In genomic region chr5:114449836-114450515, GRCh38 we compare ENCODE assay signal across 9 cellular contexts.
DNase-seq lines count a peak whose midpoint lies in the region; ATAC-seq, FAIRE-seq and TF ChIP-seq lines count a peak whose summit lies in the region.
"Had no signal": no experiment of that assay in that cellular context is flagged by ENCODE, and none has a peak within 500 bp of the region (broad histone marks: within the 10 kb centered on the region; RNA-seq: fewer than 3 reads in every experiment).

No MANE protein-coding gene starts in this region.

- peak overlapping the region; percentile 58 for H3K9ac ChIP-seq in mesenchymal stem cell (ENCODE audit: low read length)

- no peak overlapping the region for H3K18ac ChIP-seq in mesenchymal stem cell (ENCODE audit: low read depth in 1 of 2, low read length in 2 of 2)

- DNase-seq in AG08396 (ENCODE audit: low spot score), result peak; percentile 75
- peak; percentile 34 for DNase-seq in GM12892 (ENCODE audit: insufficient read length)
- peak; percentile 71 for DNase-seq in NAMALWA (ENCODE audit: low spot score)
- peak; percentile 53 for DNase-seq in UCSD-AML1 (lab: John Stamatoyannopoulos, UW; ENCODE audit: unreplicated experiment)
- peak; percentile 78 for DNase-seq in dermis blood vessel endothelial cell
- peak; percentile 87 for DNase-seq in mesenchymal stem cell
- peak; percentile 18 for DNase-seq in stimulated activated CD8-positive, alpha-beta memory T cell treated with anti-CD3 and anti-CD28 coated beads, Interleukin-7, amount 100 ng/mL, for 24 hours (ENCODE audit: low read depth)

- no peaks in the 10 kb centered on the region for H3K36me3 ChIP-seq in mesenchymal stem cell (ENCODE audit: control insufficient read depth in 1 of 2, insufficient read depth in 2 of 2, low read depth in 1 of 2, low read length in 2 of 2)

- peak; percentile 96 for FAIRE-seq in GM12892 (lab: Jason Lieb, UNC)

- no peak overlapping the region for H3K14ac ChIP-seq in mesenchymal stem cell (ENCODE audit: low read length in 2 of 2)

- peak; percentile 100 for ATAC-seq in HG02623 (IDR thresholded peaks at IDR 0.05; ENCODE audit: unreplicated experiment)

- peak overlapping the region in 1 of 2 experiments; percentile 36 for H3K4me3 ChIP-seq in mesenchymal stem cell (ENCODE audit: insufficient read depth in 1 of 2, low read depth in 1 of 2, low read length in 2 of 2)
- H3K4me3 ChIP-seq: SK-N-MC had no signal

- H2BK120ac ChIP-seq in mesenchymal stem cell (ENCODE audit: low read depth, low read length), result no peak overlapping the region

- peaks cover 9 to 28% of the 10 kb centered on the region in 2 experiments for H3K27me3 ChIP-seq in mesenchymal stem cell (ENCODE audit: control insufficient read depth in 1 of 2, insufficient read depth in 1 of 2, low read length in 2 of 2)

- H3K4ac ChIP-seq in mesenchymal stem cell (ENCODE audit: low read depth in 1 of 2, low read length in 2 of 2), result no peak overlapping the region

- no peaks in the 10 kb centered on the region for H3K9me3 ChIP-seq in mesenchymal stem cell (ENCODE audit: control insufficient read depth, low read length)

- H2BK15ac ChIP-seq in mesenchymal stem cell (ENCODE audit: low read depth, poor library complexity, severe bottlenecking), result no peak overlapping the region

- no peak overlapping the region for H2AFZ ChIP-seq in mesenchymal stem cell (ENCODE audit: low read depth, low read length)

- 27% methylated on average over 16 of the region's 16 CpGs for WGBS in mesenchymal stem cell

- H2AK5ac ChIP-seq in mesenchymal stem cell (ENCODE audit: low read length, severe bottlenecking), result no peak overlapping the region

- H2BK5ac ChIP-seq in mesenchymal stem cell (ENCODE audit: low read depth, low read length, poor library complexity, severe bottlenecking), result no peak overlapping the region

- no peaks in the 10 kb centered on the region for H3K79me1 ChIP-seq in mesenchymal stem cell (replicated peaks; ENCODE audit: low read length, poor library complexity, severe bottlenecking)

- no peak overlapping the region for H3K23ac ChIP-seq in mesenchymal stem cell (ENCODE audit: low read length in 2 of 2)

- TF ChIP-seq POLR2A in GM12892 (IDR thresholded peaks at IDR 0.05; ENCODE audit: low read depth, low read length), result no peak

- H2BK12ac ChIP-seq in mesenchymal stem cell (ENCODE audit: low read length in 2 of 2), result no peak overlapping the region

- H3K4me2 ChIP-seq in mesenchymal stem cell (ENCODE audit: low read length, poor library complexity, severe bottlenecking), result no peak overlapping the region

- no peaks in the 10 kb centered on the region for H3K4me1 ChIP-seq in mesenchymal stem cell (ENCODE audit: control insufficient read depth, insufficient read depth, low read depth, low read length)

- H4K91ac ChIP-seq in mesenchymal stem cell (ENCODE audit: low read length), result no peak overlapping the region

- H3K27ac ChIP-seq in mesenchymal stem cell (ENCODE audit: low read length, poor library complexity, severe bottlenecking), result no peak overlapping the region
- H3K27ac ChIP-seq: SK-N-MC had no signal

- no peak overlapping the region for H4K8ac ChIP-seq in mesenchymal stem cell (ENCODE audit: low read length)

Comparison
In these comparisons a context has a peak if more than half of its experiments do, and no peak if none do; other contexts are left out.
1. DNase-seq: peak in every context shown above with its lines; median percentile 87 in mesenchymal stem cell; 78 in dermis blood vessel endothelial cell; 75 in AG08396; 71 in NAMALWA; 53 in UCSD-AML1; 34 in GM12892; 18 in stimulated activated CD8-positive, alpha-beta memory T cell treated with anti-CD3 and anti-CD28 coated beads, Interleukin-7, amount 100 ng/mL, for 24 hours.